ENCODE assay signal across 9 cellular contexts in the genomic region with DNA sequence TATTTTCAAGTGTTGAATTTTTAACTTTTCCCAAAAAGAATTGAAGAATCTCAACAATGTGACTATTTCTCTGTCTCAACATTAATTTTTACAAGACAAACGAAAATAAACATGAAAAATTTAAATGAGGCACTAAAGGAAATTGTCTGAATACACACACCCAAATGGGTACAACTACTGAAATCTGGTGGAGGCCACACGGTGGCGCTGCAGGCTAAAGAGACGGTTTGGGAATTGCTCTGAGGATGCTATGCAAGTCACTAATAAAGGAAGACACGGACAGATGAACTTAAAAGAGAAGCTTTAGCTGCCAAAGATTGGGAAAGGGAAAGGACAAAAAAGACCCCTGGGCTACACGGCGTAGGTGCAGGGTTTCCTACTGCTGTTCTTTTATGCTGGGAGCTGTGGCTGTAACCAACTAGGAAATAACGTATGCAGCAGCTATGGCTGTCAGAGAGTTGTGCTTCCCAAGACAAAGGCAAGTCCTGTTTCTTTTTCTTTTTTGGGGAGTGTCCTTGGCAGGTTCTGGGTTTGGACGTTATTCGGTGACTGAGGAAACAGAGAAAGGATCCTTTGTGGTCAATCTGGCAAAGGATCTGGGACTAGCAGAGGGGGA. TPM values are rescaled to one million over a fixed set of nuclear protein-coding genes. Genes with fewer than 3 reads are reported as not detected.
A peak's percentile ranks its signal among the peaks of the same experiment; 100 is the strongest.
DNase-seq lines count a peak whose midpoint lies in the region; ATAC-seq and TF ChIP-seq lines count a peak whose summit lies in the region.
"Had no signal": no experiment of that assay in that cellular context is flagged by ENCODE, and none has a peak within 500 bp of the region (broad histone marks: within the 10 kb centered on the region; RNA-seq: fewer than 3 reads in every experiment).

A gene (plus strand): TSS at position 244 of the 616 bp plus-strand sequence. CDS start 200 bp downstream, at position 444.

- H3K4me3 ChIP-seq in GM23338: peak within 1 kb of the TSS; percentile 39; the same call in 1 of the 2 replicates
- H3K4me3 ChIP-seq in SJSA1: no peak within 1 kb of the TSS
- no peak within 1 kb of the TSS for H3K4me3 ChIP-seq in fibroblast of villous mesenchyme (ENCODE audit: low read depth, low read length)

- no peaks in the 10 kb centered on the region; the same call in 1 of the 2 replicates for H3K36me3 ChIP-seq in GM23338 (ENCODE audit: insufficient read depth)
- peaks cover 3% of the 10 kb centered on the region; the same call in 1 of the 2 replicates for H3K36me3 ChIP-seq in SJSA1

- peaks cover 3% of the 10 kb centered on the region for H3K9me3 ChIP-seq in SJSA1 (replicated peaks)

- no peaks in the 10 kb centered on the region for H3F3A ChIP-seq in GM23338 (replicated peaks; ENCODE audit: low read depth)

- H3K27ac Mint-ChIP-seq in GM23338: no peak within 1 kb of the TSS
- H3K27ac Mint-ChIP-seq: immature natural killer cell had no signal

- H3K4me1 ChIP-seq in GM23338 (ENCODE audit: insufficient read depth): no peaks in the 10 kb centered on the region
- H3K4me1 ChIP-seq in SJSA1 (replicated peaks): no peaks in the 10 kb centered on the region

- H4K20me1 ChIP-seq in GM23338 (replicated peaks; ENCODE audit: insufficient read depth): no peaks in the 10 kb centered on the region

- DNase-seq in CD1c-positive myeloid dendritic cell (ENCODE audit: extremely low spot score): peak; percentile 6
- DNase-seq in GM23338 (ENCODE audit: low spot score): peak; percentile 90
- DNase-seq in SJSA1 (ENCODE audit: low read depth in 1 of 2, low spot score in 2 of 2): peak; percentile 31 to 39
- DNase-seq in fibroblast of villous mesenchyme (ENCODE audit: low read depth): peak; percentile 14
- DNase-seq in stimulated activated CD4-positive, alpha-beta T cell treated with anti-CD3 and anti-CD28 coated beads, Interleukin-2, amount 100 ng/mL, for 48 hours: peak; percentile 10 to 23
- DNase-seq in GM19238 (ENCODE audit: insufficient read length, low spot score): no peak
- DNase-seq in NCI-H128 (lab: John Stamatoyannopoulos, UW; ENCODE audit: unreplicated experiment): no peak

- peak; percentile 94 for ATAC-seq in GM23338
- ATAC-seq in HG03565 (IDR thresholded peaks at IDR 0.05; ENCODE audit: unreplicated experiment): no peak

- H3K27me3 ChIP-seq in GM23338 (ENCODE audit: insufficient read depth) (no peaks in the 10 kb centered on the region), SJSA1 (replicated peaks) (no peaks in the 10 kb centered on the region)

- H3K4me2 ChIP-seq in GM23338: peak within 1 kb of the TSS; percentile 69

- H3K27ac ChIP-seq in GM23338 (ENCODE audit: low read depth) (no peak within 1 kb of the TSS), SJSA1 (no peak within 1 kb of the TSS)

- TF ChIP-seq CTCF in GM23338 (conservative IDR thresholded peaks at IDR 0.05; ENCODE audit: low read depth in 2 of 2): peak; percentile 93 to 99
- TF ChIP-seq CTCF in fibroblast of villous mesenchyme (IDR thresholded peaks at IDR 0.05; ENCODE audit: insufficient read depth, low read depth, low read length): peak; percentile 37

- H3K9me3 Mint-ChIP-seq in GM23338: peaks cover 31% of the 10 kb centered on the region

- peak within 1 kb of the TSS; percentile 75 for H2AFZ ChIP-seq in GM23338

- no peaks in the 10 kb centered on the region for H3K79me2 ChIP-seq in GM23338 (replicated peaks; ENCODE audit: insufficient read depth)

- H3K27me3 Mint-ChIP-seq in GM23338 (ENCODE audit: insufficient read depth, low read depth, poor library complexity): peaks cover 4% of the 10 kb centered on the region

- H3K4me3 Mint-ChIP-seq in GM23338: peak within 1 kb of the TSS; percentile 61

- no peaks in the 10 kb centered on the region for H3K9me2 ChIP-seq in GM23338 (ENCODE audit: insufficient read depth)

- peaks cover 5% of the 10 kb centered on the region; the same call in 1 of the 3 replicates for H3K4me1 Mint-ChIP-seq in GM23338

- H3K36me3 Mint-ChIP-seq in GM23338 (ENCODE audit: low read depth): peaks cover 20% of the 10 kb centered on the region

TF ChIP-seq in GM23338, 12 proteins besides CTCF, POLR2A, EP300 and RAD21 (continues in another document):
- TF ChIP-seq NANOG (IDR thresholded peaks at IDR 0.05; ENCODE audit: borderline replicate concordance) (no peak), POLR2AphosphoS5 (IDR thresholded peaks at IDR 0.05; ENCODE audit: low read depth) (no peak), ZNF114 (CRISPR knock-in tag; IDR thresholded peaks at IDR 0.05) (no peak), STAT1 (IDR thresholded peaks at IDR 0.05; ENCODE audit: unreplicated experiment) (no peak), CREB1 (CRISPR knock-in tag; IDR thresholded peaks at IDR 0.05; ENCODE audit: low read depth) (no peak), ZNF331 (CRISPR knock-in tag; IDR thresholded peaks at IDR 0.05; ENCODE audit: low read depth) (no peak), EZH2 (IDR thresholded peaks at IDR 0.05; ENCODE audit: low read depth, unreplicated experiment) (no peak)
- TF ChIP-seq, protein P1, sequence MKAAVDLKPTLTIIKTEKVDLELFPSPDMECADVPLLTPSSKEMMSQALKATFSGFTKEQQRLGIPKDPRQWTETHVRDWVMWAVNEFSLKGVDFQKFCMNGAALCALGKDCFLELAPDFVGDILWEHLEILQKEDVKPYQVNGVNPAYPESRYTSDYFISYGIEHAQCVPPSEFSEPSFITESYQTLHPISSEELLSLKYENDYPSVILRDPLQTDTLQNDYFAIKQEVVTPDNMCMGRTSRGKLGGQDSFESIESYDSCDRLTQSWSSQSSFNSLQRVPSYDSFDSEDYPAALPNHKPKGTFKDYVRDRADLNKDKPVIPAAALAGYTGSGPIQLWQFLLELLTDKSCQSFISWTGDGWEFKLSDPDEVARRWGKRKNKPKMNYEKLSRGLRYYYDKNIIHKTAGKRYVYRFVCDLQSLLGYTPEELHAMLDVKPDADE (IDR thresholded peaks at IDR 0.05): no peak
- TF ChIP-seq, protein P2, sequence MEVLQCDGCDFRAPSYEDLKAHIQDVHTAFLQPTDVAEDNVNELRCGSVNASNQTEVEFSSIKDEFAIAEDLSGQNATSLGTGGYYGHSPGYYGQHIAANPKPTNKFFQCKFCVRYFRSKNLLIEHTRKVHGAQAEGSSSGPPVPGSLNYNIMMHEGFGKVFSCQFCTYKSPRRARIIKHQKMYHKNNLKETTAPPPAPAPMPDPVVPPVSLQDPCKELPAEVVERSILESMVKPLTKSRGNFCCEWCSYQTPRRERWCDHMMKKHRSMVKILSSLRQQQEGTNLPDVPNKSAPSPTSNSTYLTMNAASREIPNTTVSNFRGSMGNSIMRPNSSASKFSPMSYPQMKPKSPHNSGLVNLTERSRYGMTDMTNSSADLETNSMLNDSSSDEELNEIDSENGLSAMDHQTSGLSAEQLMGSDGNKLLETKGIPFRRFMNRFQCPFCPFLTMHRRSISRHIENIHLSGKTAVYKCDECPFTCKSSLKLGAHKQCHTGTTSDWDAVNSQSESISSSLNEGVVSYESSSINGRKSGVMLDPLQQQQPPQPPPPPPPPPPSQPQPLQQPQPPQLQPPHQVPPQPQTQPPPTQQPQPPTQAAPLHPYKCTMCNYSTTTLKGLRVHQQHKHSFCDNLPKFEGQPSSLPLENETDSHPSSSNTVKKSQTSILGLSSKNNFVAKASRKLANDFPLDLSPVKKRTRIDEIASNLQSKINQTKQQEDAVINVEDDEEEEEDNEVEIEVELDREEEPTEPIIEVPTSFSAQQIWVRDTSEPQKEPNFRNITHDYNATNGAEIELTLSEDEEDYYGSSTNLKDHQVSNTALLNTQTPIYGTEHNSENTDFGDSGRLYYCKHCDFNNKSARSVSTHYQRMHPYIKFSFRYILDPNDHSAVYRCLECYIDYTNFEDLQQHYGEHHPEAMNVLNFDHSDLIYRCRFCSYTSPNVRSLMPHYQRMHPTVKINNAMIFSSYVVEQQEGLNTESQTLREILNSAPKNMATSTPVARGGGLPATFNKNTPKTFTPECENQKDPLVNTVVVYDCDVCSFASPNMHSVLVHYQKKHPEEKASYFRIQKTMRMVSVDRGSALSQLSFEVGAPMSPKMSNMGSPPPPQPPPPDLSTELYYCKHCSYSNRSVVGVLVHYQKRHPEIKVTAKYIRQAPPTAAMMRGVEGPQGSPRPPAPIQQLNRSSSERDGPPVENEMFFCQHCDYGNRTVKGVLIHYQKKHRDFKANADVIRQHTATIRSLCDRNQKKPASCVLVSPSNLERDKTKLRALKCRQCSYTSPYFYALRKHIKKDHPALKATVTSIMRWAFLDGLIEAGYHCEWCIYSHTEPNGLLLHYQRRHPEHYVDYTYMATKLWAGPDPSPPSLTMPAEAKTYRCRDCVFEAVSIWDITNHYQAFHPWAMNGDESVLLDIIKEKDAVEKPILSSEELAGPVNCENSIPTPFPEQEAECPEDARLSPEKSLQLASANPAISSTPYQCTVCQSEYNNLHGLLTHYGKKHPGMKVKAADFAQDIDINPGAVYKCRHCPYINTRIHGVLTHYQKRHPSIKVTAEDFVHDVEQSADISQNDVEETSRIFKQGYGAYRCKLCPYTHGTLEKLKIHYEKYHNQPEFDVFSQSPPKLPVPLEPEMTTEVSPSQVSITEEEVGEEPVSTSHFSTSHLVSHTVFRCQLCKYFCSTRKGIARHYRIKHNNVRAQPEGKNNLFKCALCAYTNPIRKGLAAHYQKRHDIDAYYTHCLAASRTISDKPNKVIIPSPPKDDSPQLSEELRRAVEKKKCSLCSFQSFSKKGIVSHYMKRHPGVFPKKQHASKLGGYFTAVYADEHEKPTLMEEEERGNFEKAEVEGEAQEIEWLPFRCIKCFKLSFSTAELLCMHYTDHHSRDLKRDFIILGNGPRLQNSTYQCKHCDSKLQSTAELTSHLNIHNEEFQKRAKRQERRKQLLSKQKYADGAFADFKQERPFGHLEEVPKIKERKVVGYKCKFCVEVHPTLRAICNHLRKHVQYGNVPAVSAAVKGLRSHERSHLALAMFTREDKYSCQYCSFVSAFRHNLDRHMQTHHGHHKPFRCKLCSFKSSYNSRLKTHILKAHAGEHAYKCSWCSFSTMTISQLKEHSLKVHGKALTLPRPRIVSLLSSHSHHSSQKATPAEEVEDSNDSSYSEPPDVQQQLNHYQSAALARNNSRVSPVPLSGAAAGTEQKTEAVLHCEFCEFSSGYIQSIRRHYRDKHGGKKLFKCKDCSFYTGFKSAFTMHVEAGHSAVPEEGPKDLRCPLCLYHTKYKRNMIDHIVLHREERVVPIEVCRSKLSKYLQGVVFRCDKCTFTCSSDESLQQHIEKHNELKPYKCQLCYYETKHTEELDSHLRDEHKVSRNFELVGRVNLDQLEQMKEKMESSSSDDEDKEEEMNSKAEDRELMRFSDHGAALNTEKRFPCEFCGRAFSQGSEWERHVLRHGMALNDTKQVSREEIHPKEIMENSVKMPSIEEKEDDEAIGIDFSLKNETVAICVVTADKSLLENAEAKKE (CRISPR knock-in tag; IDR thresholded peaks at IDR 0.05): no peak

RNA-seq across cellular contexts. Expression of the gene that starts here (rescaled TPM):
- 0.89 and 2.7 TPM in 2 replicates for total RNA-seq in GM23338 (2014; rRNA removed; shearing (Covaris generic))
- 1.6 and 1.7 TPM in 2 replicates for polyA plus RNA-seq in GM23338 (2016; fragmentation: Nextera tagmentation; extraction: Ambion mirVana)
- 3.3 and 4.7 TPM in 2 replicates for total RNA-seq in SJSA1 (2014; rRNA removed; shearing (Covaris generic))
- under 0.01 and 0.32 TPM in 2 replicates for total RNA-seq in fibroblast of villous mesenchyme
- polyA plus RNA-seq: immature natural killer cell had no signal

Comparison
In these comparisons a context has a peak if more than half of its experiments do, and no peak if none do; other contexts are left out.
1. Peak in DNase-seq in fibroblast of villous mesenchyme; RNA of the gene not detected or under 1 TPM.
2. DNase-seq: peak in CD1c-positive myeloid dendritic cell (single experiment), GM23338 (single experiment), SJSA1 (2 of 2) and stimulated activated CD4-positive, alpha-beta T cell treated with anti-CD3 and anti-CD28 coated beads, Interleukin-2, amount 100 ng/mL, for 48 hours (2 of 2); none in GM19238 (single experiment) and NCI-H128 (single experiment).